24 cellular contexts compared by ENCODE assay signal in genomic region chr10:109979215-109979614, GRCh38.
"Had no signal": no experiment of that assay in that cellular context is flagged by ENCODE, and none has a peak within 500 bp of the region (broad histone marks: within the 10 kb centered on the region; RNA-seq: fewer than 3 reads in every experiment).

No MANE protein-coding gene starts in this region.

- DNase-seq: activated B cell treated with CpG ODN at 0.5 μM for 24 hours; activated CD4-positive, alpha-beta memory T cell treated with anti-CD3 and anti-CD28 coated beads, Interleukin-2, amount 10 ng/mL, durations not matched to agents 7 days and 5 days; activated CD4-positive, alpha-beta T cell treated with anti-CD3 and anti-CD28 coated beads for 48 hours; activated naive CD4-positive, alpha-beta T cell treated with Interleukin-2 at 50 U/mL for 16 hours; activated naive CD8-positive, alpha-beta T cell treated with anti-CD3 and anti-CD28 coated beads, Interleukin-2, amount 10 ng/mL, durations not matched to agents 7 days and 5 days; activated T-cell treated with anti-CD3 and anti-CD28 coated beads, Interleukin-2, amount 50 U/mL, for 1 hour; effector CD8-positive, alpha-beta T cell; esophagus squamous epithelium; hippocampal formation; islet precursor cell; mammary epithelial cell; mucosa of descending colon; naive B cell; ovary; psoas muscle; right cardiac atrium; stimulated activated CD4-positive, alpha-beta T cell treated with anti-CD3 and anti-CD28 coated beads, Interleukin-15, amount 100 ng/mL, for 24 hours; stimulated activated CD4-positive, alpha-beta T cell treated with anti-CD3 and anti-CD28 coated beads, Interleukin-2, amount 100 ng/mL, for 48 hours had no signal

- H3K27me3 Mint-ChIP-seq: activated B cell treated with CpG ODN at 0.5 μM for 24 hours; activated CD4-positive, alpha-beta memory T cell treated with anti-CD3 and anti-CD28 coated beads, Interleukin-2, amount 10 ng/mL, durations not matched to agents 7 days and 5 days; naive B cell; stimulated activated naive CD8-positive, alpha-beta T cell treated with anti-CD3 and anti-CD28 coated beads, Interleukin-15, Interleukin-2, amounts not matched to agents 100 ng/mL and 50 ng/mL, for 24 hours had no signal

- H3K9me3 ChIP-seq: esophagus squamous epithelium, mucosa of descending colon, ovary, psoas muscle had no signal

- H3K4me3 ChIP-seq: esophagus squamous epithelium, mucosa of descending colon, neural progenitor cell, ovary, psoas muscle had no signal

- H3K36me3 Mint-ChIP-seq: activated naive CD8-positive, alpha-beta T cell treated with anti-CD3 and anti-CD28 coated beads, Interleukin-2, amount 10 ng/mL, durations not matched to agents 7 days and 5 days; naive B cell; neural progenitor cell had no signal

- H3K4me1 Mint-ChIP-seq: naive B cell had no signal

- H3K4me2 ChIP-seq: neural progenitor cell had no signal

- H3K27ac Mint-ChIP-seq: activated B cell treated with CpG ODN at 0.5 μM for 24 hours; activated CD4-positive, alpha-beta memory T cell treated with anti-CD3 and anti-CD28 coated beads, Interleukin-2, amount 10 ng/mL, durations not matched to agents 7 days and 5 days; activated naive CD8-positive, alpha-beta T cell treated with anti-CD3 and anti-CD28 coated beads, Interleukin-2, amount 10 ng/mL, durations not matched to agents 7 days and 5 days; activated T-helper 2 cell treated with anti-CD3 and anti-CD28 coated beads, Interferon-gamma antibody, Interleukin-2, Interleukin-4, amounts not matched to agents 10 μg/mL and 5 μg/mL and 100 μg/mL, durations not matched to agents 14 hours and 24 hours and 36 hours; neural progenitor cell; stimulated activated naive CD8-positive, alpha-beta T cell treated with anti-CD3 and anti-CD28 coated beads, Interleukin-15, Interleukin-2, amounts not matched to agents 100 ng/mL and 50 ng/mL, for 24 hours; T-helper 2 cell treated with Interferon-gamma antibody and Interleukin-4, amounts not matched to agents 5 μg/mL and 100 μg/mL, for 36 hours had no signal

- H3K9me3 Mint-ChIP-seq: activated B cell treated with CpG ODN at 0.5 μM for 24 hours; activated CD4-positive, alpha-beta memory T cell treated with anti-CD3 and anti-CD28 coated beads, Interleukin-2, amount 10 ng/mL, durations not matched to agents 7 days and 5 days; activated naive CD8-positive, alpha-beta T cell treated with anti-CD3 and anti-CD28 coated beads, Interleukin-2, amount 10 ng/mL, durations not matched to agents 7 days and 5 days; activated T-helper 2 cell treated with anti-CD3 and anti-CD28 coated beads, Interferon-gamma antibody, Interleukin-2, Interleukin-4, amounts not matched to agents 10 μg/mL and 5 μg/mL and 100 μg/mL, durations not matched to agents 14 hours and 24 hours and 36 hours; stimulated activated naive CD8-positive, alpha-beta T cell treated with anti-CD3 and anti-CD28 coated beads, Interleukin-15, Interleukin-2, amounts not matched to agents 100 ng/mL and 50 ng/mL, for 24 hours; T-helper 2 cell treated with Interferon-gamma antibody and Interleukin-4, amounts not matched to agents 5 μg/mL and 100 μg/mL, for 36 hours had no signal

- H3K27ac ChIP-seq: neural progenitor cell, psoas muscle had no signal

- H3K27me3 ChIP-seq: brain microvascular endothelial cell, esophagus squamous epithelium, neural progenitor cell, ovary had no signal

- ATAC-seq: left lobe of liver, mucosa of descending colon had no signal

- H3K4me3 Mint-ChIP-seq: activated B cell treated with CpG ODN at 0.5 μM for 24 hours; activated CD4-positive, alpha-beta memory T cell treated with anti-CD3 and anti-CD28 coated beads, Interleukin-2, amount 10 ng/mL, durations not matched to agents 7 days and 5 days; activated naive CD8-positive, alpha-beta T cell treated with anti-CD3 and anti-CD28 coated beads, Interleukin-2, amount 10 ng/mL, durations not matched to agents 7 days and 5 days; naive B cell; neural progenitor cell; stimulated activated naive CD8-positive, alpha-beta T cell treated with anti-CD3 and anti-CD28 coated beads, Interleukin-15, Interleukin-2, amounts not matched to agents 100 ng/mL and 50 ng/mL, for 24 hours; T-helper 2 cell treated with Interferon-gamma antibody and Interleukin-4, amounts not matched to agents 5 μg/mL and 100 μg/mL, for 36 hours had no signal

- H3K9ac ChIP-seq: neural progenitor cell had no signal

- H3K36me3 ChIP-seq: brain microvascular endothelial cell, esophagus squamous epithelium, neural progenitor cell, ovary had no signal

- H3K4me1 ChIP-seq: psoas muscle had no signal
